ENCODE assay signal across 3 cellular contexts in the genomic region with DNA sequence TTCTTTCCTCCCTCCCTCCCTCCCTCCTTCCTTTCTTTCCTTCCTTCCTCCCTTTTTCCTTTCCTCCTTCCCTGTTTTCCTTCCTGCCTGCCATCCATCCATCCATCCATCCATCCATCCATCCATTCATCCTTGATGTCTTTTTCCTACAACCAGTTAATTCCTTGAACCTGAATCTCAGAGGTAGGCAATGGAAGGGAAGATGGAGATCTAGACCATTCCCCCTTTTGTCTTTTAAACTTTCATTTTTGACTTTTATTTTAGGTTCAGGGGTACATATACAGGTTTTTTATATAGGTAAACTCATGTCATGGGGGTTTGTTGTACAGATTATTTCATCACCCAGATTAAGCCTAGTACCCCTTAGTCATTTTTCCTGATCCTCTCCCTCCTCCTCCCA.
TF ChIP-seq lines count a peak whose summit lies in the region.

No MANE protein-coding gene starts in this region.

TF ChIP-seq in HepG2, 621 proteins besides CTCF, POLR2A, EP300 and RAD21:
- TF ChIP-seq MIXL1 (CRISPR knock-in tag; IDR thresholded peaks at IDR 0.05) (no peak), PCBP2 (optimal IDR thresholded peaks at IDR 0.05; ENCODE audit: low read depth, low read length, poor library complexity, severe bottlenecking) (peak; percentile 36), ZNF660 (CRISPR knock-in tag; IDR thresholded peaks at IDR 0.05; ENCODE audit: borderline replicate concordance, low read depth) (no peak), HNRNPK (IDR thresholded peaks at IDR 0.05; ENCODE audit: low read depth, low read length, poor library complexity, severe bottlenecking) (peak; percentile 62)
TF ChIP-seq in HepG2: peak in this region for 2.

TF ChIP-seq in HEK293, 187 proteins besides CTCF, POLR2A, EP300 and RAD21:
- TF ChIP-seq ZNF2 (tag by site-specific recombination; IDR thresholded peaks at IDR 0.05) (no peak), ZNF10 (tag by site-specific recombination; IDR thresholded peaks at IDR 0.05) (no peak), ZNF48 (tag by site-specific recombination; IDR thresholded peaks at IDR 0.05) (no peak), ZNF311 (tag by site-specific recombination; IDR thresholded peaks at IDR 0.05; ENCODE audit: borderline replicate concordance) (no peak), ZNF366 (tag by site-specific recombination; conservative IDR thresholded peaks at IDR 0.05) (peak; percentile 77), RBAK (tag by site-specific recombination; IDR thresholded peaks at IDR 0.05) (no peak)

TF ChIP-seq in K562, 482 proteins besides CTCF, POLR2A, EP300 and RAD21:
- TF ChIP-seq NUFIP1 (IDR thresholded peaks at IDR 0.05; ENCODE audit: partially characterized antibody) (no peak), PCBP2 (IDR thresholded peaks at IDR 0.05; ENCODE audit: low read depth, low read length, poor library complexity, severe bottlenecking) (peak; percentile 76)
